ENCODE assay signal across 15 cellular contexts in the genomic region with DNA sequence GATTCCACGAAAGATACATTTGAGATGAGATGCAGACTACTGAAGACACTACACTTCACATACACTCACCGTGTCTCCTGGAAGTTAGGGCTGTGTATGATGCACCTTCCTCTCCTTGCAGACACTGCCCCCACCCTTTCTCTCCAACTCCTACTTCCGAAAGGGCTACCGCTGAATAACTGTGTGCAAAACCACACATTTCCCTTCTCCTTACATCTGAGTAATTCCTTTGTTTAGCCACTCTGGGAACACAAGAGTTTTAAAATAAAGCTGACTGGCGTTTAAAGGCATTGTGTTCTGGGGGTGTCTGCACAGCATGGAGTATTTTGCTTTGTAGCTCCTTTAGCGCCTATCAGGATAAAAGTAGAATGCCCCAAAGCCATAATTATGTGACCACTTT.
A peak's percentile ranks its signal among the peaks of the same experiment; 100 is the strongest.
DNase-seq lines count a peak whose midpoint lies in the region; ATAC-seq and TF ChIP-seq lines count a peak whose summit lies in the region.
"Had no signal": no experiment of that assay in that cellular context is flagged by ENCODE, and none has a peak within 500 bp of the region (broad histone marks: within the 10 kb centered on the region; RNA-seq: fewer than 3 reads in every experiment).

No MANE protein-coding gene starts in this region.

- no peaks in the 10 kb centered on the region for H3K27me3 Mint-ChIP-seq in CD4-positive, alpha-beta T cell
- no peaks in the 10 kb centered on the region for H3K27me3 Mint-ChIP-seq in nephron progenitor cell (ENCODE audit: low read depth, poor library complexity)
- H3K27me3 Mint-ChIP-seq: IgD-negative memory B cell had no signal

- peaks cover 5% of the 10 kb centered on the region for H3K4me1 Mint-ChIP-seq in CD4-positive, alpha-beta T cell (ENCODE audit: low read depth)
- H3K4me1 Mint-ChIP-seq in nephron progenitor cell = peaks cover 35% of the 10 kb centered on the region

- no peak for TF ChIP-seq CTCF in CD4-positive, alpha-beta T cell (IDR thresholded peaks at IDR 0.05)
- TF ChIP-seq CTCF in astrocyte of the spinal cord (IDR thresholded peaks at IDR 0.05; ENCODE audit: low read depth, low read length) (no peak), nephron progenitor cell (IDR thresholded peaks at IDR 0.05) (no peak), body of pancreas (IDR thresholded peaks at IDR 0.05) (no peak)

- 93 to 94% methylated on average over 6 of the region's 6 CpGs for WGBS in body of pancreas, 2 donors

- in situ Hi-C loops in astrocyte of the spinal cord (cut with HindIII; ENCODE audit: low sequenced_read_pairs) = no loop called here

- H3K36me3 Mint-ChIP-seq in CD4-positive, alpha-beta T cell (ENCODE audit: low read depth) = peaks cover 97% of the 10 kb centered on the region
- H3K36me3 Mint-ChIP-seq in nephron progenitor cell (ENCODE audit: low read depth) = peaks cover 71% of the 10 kb centered on the region

- intact Hi-C loops in CD4-positive, alpha-beta T cell (cut with DNase I, micrococcal nuclease) = no loop called here
- intact Hi-C loops in body of pancreas (cut with DNase I) = no loop called here

- no peaks in the 10 kb centered on the region for H3K9me3 ChIP-seq in CD4-positive, alpha-beta T cell (ENCODE audit: control insufficient read depth, low read length)
- H3K9me3 ChIP-seq in HUES6 (ENCODE audit: control insufficient read depth, insufficient read depth, low read depth, low read length) (no peaks in the 10 kb centered on the region), body of pancreas (no peaks in the 10 kb centered on the region)

- POLR2A ChIA-PET in CD4-positive, alpha-beta T cell (lab: Charles Lee) = no interaction called here

- CTCF ChIA-PET in CD4-positive, alpha-beta T cell (lab: Charles Lee) = no interaction called here

- H3K4me1 ChIP-seq in HUES6 (ENCODE audit: control insufficient read depth, insufficient read depth, low read length) (peaks cover 22% of the 10 kb centered on the region), body of pancreas (no peaks in the 10 kb centered on the region)

- H3K4me3 ChIP-seq in HUES6 (ENCODE audit: low read depth, low read length) = no peak overlapping the region
- no peak overlapping the region for H3K4me3 ChIP-seq in astrocyte of the spinal cord (ENCODE audit: low read depth, low read length)
- H3K4me3 ChIP-seq in body of pancreas = no peak overlapping the region
- H3K4me3 ChIP-seq: dorsolateral prefrontal cortex, PC-9 had no signal

- no peak for DNase-seq in CD4-positive, alpha-beta T cell
- DNase-seq in astrocyte of the spinal cord (ENCODE audit: low read depth, low spot score) (peak; percentile 84), nephron progenitor cell (no peak), body of pancreas (no peak), AG08396 (ENCODE audit: low spot score) (no peak)
- DNase-seq in activated CD4-positive, alpha-beta T cell treated with anti-CD3 and anti-CD28 coated beads, Interleukin-2, amount 50 U/mL, for 48 hours = no peak
- DNase-seq in activated CD4-positive, alpha-beta T cell treated with anti-CD3 and anti-CD28 coated beads for 1 hour = no peak
- DNase-seq: AML-193, amniotic stem cell, GOT3, NCI-H1092, PC-9 had no signal

- H3K36me3 ChIP-seq in HUES6 (ENCODE audit: control insufficient read depth, insufficient read depth, low read length) (peaks cover 15% of the 10 kb centered on the region; the same call in 1 of the 2 replicates), body of pancreas (replicated peaks in 1 of 2; ENCODE audit: insufficient read depth in 1 of 2, low read depth in 2 of 2) (peaks cover 5 to 20% of the 10 kb centered on the region in 2 donors)

- no peaks in the 10 kb centered on the region for H3K27me3 ChIP-seq in CD4-positive, alpha-beta T cell (ENCODE audit: control insufficient read depth, insufficient read depth, low read length)
- H3K27me3 ChIP-seq in HUES6 (ENCODE audit: control insufficient read depth, insufficient read depth, low read length) (no peaks in the 10 kb centered on the region), body of pancreas (no peaks in the 10 kb centered on the region)
- H3K27me3 ChIP-seq: dorsolateral prefrontal cortex had no signal

- no peaks in the 10 kb centered on the region for H3K9me3 Mint-ChIP-seq in CD4-positive, alpha-beta T cell
- no peaks in the 10 kb centered on the region for H3K9me3 Mint-ChIP-seq in nephron progenitor cell
- H3K9me3 Mint-ChIP-seq: IgD-negative memory B cell had no signal

- no peak overlapping the region for H3K4me3 Mint-ChIP-seq in CD4-positive, alpha-beta T cell
- H3K4me3 Mint-ChIP-seq in nephron progenitor cell = no peak overlapping the region
- H3K4me3 Mint-ChIP-seq: IgD-negative memory B cell had no signal

- no peak for ATAC-seq in CD4-positive, alpha-beta T cell (ENCODE audit: poor library complexity)
- ATAC-seq in body of pancreas = no peak

- peak overlapping the region; percentile 12 for H3K27ac Mint-ChIP-seq in CD4-positive, alpha-beta T cell
- H3K27ac Mint-ChIP-seq in nephron progenitor cell = peak overlapping the region; percentile 63

- TF ChIP-seq POLR2A in body of pancreas (IDR thresholded peaks at IDR 0.05) = no peak

- no peak overlapping the region for H3K27ac ChIP-seq in CD4-positive, alpha-beta T cell (ENCODE audit: low read depth, low read length)
- H3K27ac ChIP-seq in HUES6 (ENCODE audit: low read depth, low read length) (0 out of 2 replicates have a peak overlapping the region, but pooled peaks have one; percentile 4), body of pancreas (no peak overlapping the region)
- H3K27ac ChIP-seq: PC-9 had no signal

- H3K9ac ChIP-seq in HUES6 (ENCODE audit: low read length) = no peak overlapping the region
